1 cellular context compared by ENCODE assay signal in the genomic region with DNA sequence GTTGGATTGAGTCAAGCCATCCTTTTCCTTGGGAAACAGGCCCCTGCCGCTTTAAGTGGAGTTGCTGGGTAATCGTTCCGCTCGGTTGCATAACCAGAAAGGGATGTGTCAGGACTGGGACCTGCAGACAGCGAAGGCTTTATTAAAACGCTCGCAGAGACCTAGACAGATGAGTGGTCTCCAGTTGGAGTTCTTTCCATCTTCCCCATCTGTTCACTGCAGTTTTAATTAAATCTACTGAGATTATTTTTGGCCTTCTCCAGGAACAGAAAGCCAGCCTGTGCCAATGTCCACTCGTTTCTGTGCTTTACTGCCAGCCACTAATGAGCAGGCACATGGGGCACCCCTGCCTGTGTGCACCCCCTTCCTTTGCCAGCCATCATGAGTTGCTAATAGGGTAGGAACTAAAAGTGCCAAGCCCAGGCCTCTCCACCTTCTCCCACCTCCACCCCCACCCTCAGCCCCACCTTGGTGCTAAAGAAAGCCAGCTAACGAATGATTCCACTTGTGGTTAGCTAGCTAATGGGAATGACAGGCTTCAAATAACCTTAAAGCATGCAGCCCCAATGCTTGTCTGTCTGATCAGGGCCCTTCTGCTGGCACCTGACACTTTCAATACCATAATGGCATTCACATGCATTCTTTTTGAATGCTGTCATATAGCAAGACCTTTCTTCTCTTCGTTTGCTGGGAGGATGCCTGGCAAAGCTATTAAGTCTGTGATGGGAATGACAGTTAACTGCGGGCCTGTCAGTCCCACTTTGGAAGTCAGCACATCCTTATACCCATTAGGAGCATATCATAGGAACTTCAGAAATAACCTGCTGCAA.
TF ChIP-seq lines count a peak whose summit lies in the region.

No MANE protein-coding gene starts in this region.

TF ChIP-seq in SK-N-SH treated with all-trans-retinoic acid at 6 μM for 48 hours, 23 proteins besides CTCF, POLR2A, EP300 and RAD21 (continued from another document):
- TF ChIP-seq, protein P1, sequence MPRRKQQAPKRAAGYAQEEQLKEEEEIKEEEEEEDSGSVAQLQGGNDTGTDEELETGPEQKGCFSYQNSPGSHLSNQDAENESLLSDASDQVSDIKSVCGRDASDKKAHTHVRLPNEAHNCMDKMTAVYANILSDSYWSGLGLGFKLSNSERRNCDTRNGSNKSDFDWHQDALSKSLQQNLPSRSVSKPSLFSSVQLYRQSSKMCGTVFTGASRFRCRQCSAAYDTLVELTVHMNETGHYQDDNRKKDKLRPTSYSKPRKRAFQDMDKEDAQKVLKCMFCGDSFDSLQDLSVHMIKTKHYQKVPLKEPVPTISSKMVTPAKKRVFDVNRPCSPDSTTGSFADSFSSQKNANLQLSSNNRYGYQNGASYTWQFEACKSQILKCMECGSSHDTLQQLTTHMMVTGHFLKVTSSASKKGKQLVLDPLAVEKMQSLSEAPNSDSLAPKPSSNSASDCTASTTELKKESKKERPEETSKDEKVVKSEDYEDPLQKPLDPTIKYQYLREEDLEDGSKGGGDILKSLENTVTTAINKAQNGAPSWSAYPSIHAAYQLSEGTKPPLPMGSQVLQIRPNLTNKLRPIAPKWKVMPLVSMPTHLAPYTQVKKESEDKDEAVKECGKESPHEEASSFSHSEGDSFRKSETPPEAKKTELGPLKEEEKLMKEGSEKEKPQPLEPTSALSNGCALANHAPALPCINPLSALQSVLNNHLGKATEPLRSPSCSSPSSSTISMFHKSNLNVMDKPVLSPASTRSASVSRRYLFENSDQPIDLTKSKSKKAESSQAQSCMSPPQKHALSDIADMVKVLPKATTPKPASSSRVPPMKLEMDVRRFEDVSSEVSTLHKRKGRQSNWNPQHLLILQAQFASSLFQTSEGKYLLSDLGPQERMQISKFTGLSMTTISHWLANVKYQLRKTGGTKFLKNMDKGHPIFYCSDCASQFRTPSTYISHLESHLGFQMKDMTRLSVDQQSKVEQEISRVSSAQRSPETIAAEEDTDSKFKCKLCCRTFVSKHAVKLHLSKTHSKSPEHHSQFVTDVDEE (CRISPR knock-in tag; IDR thresholded peaks at IDR 0.05): peak; percentile 85
